Comparison of ENCODE assay signal across 8 cellular contexts in genomic region chr4:75653845-75654503, GRCh38. TPM values are rescaled to one million over a fixed set of nuclear protein-coding genes. Genes with fewer than 3 reads are reported as not detected.
A peak's percentile ranks its signal among the peaks of the same experiment; 100 is the strongest.
DNase-seq lines count a peak whose midpoint lies in the region; ATAC-seq and TF ChIP-seq lines count a peak whose summit lies in the region.

No MANE protein-coding gene starts in this region.

- peaks cover 4% of the 10 kb centered on the region; the same call in 1 of the 2 replicates for H4K20me1 ChIP-seq in HCT116 (ENCODE audit: insufficient read depth)

- TF ChIP-seq POLR2A in HCT116 (IDR thresholded peaks at IDR 0.05; ENCODE audit: borderline replicate concordance, extremely low read depth, insufficient read depth, insufficient read length) (no peak), right lobe of liver (IDR thresholded peaks at IDR 0.05) (no peak)

- H3K36me3 ChIP-seq in HCT116 (ENCODE audit: control insufficient read depth in 1 of 2, insufficient read depth in 2 of 2, low read length in 2 of 2): peaks cover 31 to 42% of the 10 kb centered on the region in 2 experiments; a peak in 3 of 4 replicates
- peaks cover 0 to 68% (median 19%) of the 10 kb centered on the region in 4 donors for H3K36me3 ChIP-seq in right lobe of liver

- H3K4me1 ChIP-seq in HCT116 (ENCODE audit: control insufficient read depth in 1 of 2, insufficient read depth in 2 of 2, low read length in 2 of 2): peaks cover 0 to 2% of the 10 kb centered on the region in 2 experiments; a peak in 1 of 4 replicates
- peaks cover 0 to 2% (median 0%) of the 10 kb centered on the region in 4 donors for H3K4me1 ChIP-seq in right lobe of liver

- H3K27me3 ChIP-seq in HCT116 (ENCODE audit: insufficient read depth, low read length): no peaks in the 10 kb centered on the region
- H3K27me3 ChIP-seq in right lobe of liver: no peaks in the 10 kb centered on the region

- TF ChIP-seq CTCF in CD14-positive monocyte (IDR thresholded peaks at IDR 0.05) (peak; percentile 42), HCT116 (IDR thresholded peaks at IDR 0.05 in 2 of 3, conservative IDR thresholded peaks at IDR 0.05 in 1 of 3; ENCODE audit: borderline replicate concordance in 1 of 3, insufficient read depth in 1 of 3, low read depth in 2 of 3, low read length in 2 of 3) (peak; percentile 43 to 62 (median 52); a peak in 5 of 6 replicates), astrocyte of the spinal cord (IDR thresholded peaks at IDR 0.05; ENCODE audit: low read depth, low read length) (peak; percentile 51), right lobe of liver (IDR thresholded peaks at IDR 0.05) (peak; percentile 57 to 62 (median 60))

- no peak overlapping the region for H3K9ac ChIP-seq in HCT116 (ENCODE audit: low read length)

- POLR2A ChIA-PET in HCT116 (lab: Charles Lee): no interaction called here

- H3K27me3 Mint-ChIP-seq in CD14-positive monocyte (ENCODE audit: low read depth in 3 of 3): no peaks in the 10 kb centered on the region

- H2AFZ ChIP-seq in HCT116 (ENCODE audit: low read depth, low read length, poor library complexity, severe bottlenecking): no peak overlapping the region

- no peaks in the 10 kb centered on the region for H3K4me1 Mint-ChIP-seq in CD14-positive monocyte

- H3K4me3 Mint-ChIP-seq in CD14-positive monocyte: no peak overlapping the region

- CTCF ChIA-PET in HCT116 (lab: Charles Lee): interaction anchor here (0.7 to 2.1 kb wide), 2 partner anchors 59 to 194 kb away, joined by 3 to 7 read pairs; no protein-coding TSS in a partner anchor

- WGBS in right lobe of liver (ENCODE audit: insufficient coverage, low coverage, low lambda C conversion rate, missing lambda C conversion rate): 79% methylated on average over 2 of the region's 2 CpGs

- peaks cover 86% of the 10 kb centered on the region for H3K79me2 ChIP-seq in HCT116 (ENCODE audit: insufficient read depth, low read length)

- H3K36me3 Mint-ChIP-seq in CD14-positive monocyte: peaks cover 69 to 81% of the 10 kb centered on the region in 2 donors

- BruUV-seq in HCT116 (replicated peaks; lab: Mats Ljungman, UMichigan): no TSS peak

- no peaks in the 10 kb centered on the region for H3K9me3 Mint-ChIP-seq in CD14-positive monocyte

- no peak overlapping the region for H3K27ac Mint-ChIP-seq in CD14-positive monocyte

- intact Hi-C loops in CD14-positive monocyte (cut with micrococcal nuclease): no loop called here
- intact Hi-C loops in HCT116 (cut with micrococcal nuclease): loop anchor here (1.0 to 10.0 kb wide), 2 partner anchors 70 to 191 kb away; partner anchors contain the start of gene USO1
- intact Hi-C loops in right lobe of liver (cut with DNase I): no loop called here

- no peak overlapping the region for H3K4me2 ChIP-seq in HCT116 (ENCODE audit: low read length)

- no peaks in the 10 kb centered on the region for H3K9me2 ChIP-seq in HCT116 (ENCODE audit: insufficient read depth)

- in situ Hi-C loops in astrocyte of the spinal cord (cut with HindIII; ENCODE audit: low sequenced_read_pairs): no loop called here

- ATAC-seq in HCT116 (peak; percentile 78), right lobe of liver (peak; percentile 85 to 94 (median 86)), GM21786 (IDR thresholded peaks at IDR 0.05; ENCODE audit: unreplicated experiment) (no peak)

- peak; percentile 52 for TF ChIP-seq RAD21 in HCT116 (IDR thresholded peaks at IDR 0.05; ENCODE audit: low read depth)

- no peak overlapping the region for H3K27ac ChIP-seq in HCT116 (ENCODE audit: low read depth, low read length)
- no peak overlapping the region for H3K27ac ChIP-seq in right lobe of liver

- H3K4me3 ChIP-seq in HCT116 (replicated peaks in 1 of 2; ENCODE audit: low read depth in 1 of 2, low read length in 2 of 2) (no peak overlapping the region), astrocyte of the spinal cord (ENCODE audit: low read depth, low read length) (no peak overlapping the region), right lobe of liver (no peak overlapping the region)

- H3K9me3 ChIP-seq in HCT116 (ENCODE audit: control insufficient read depth in 1 of 2, insufficient read depth in 1 of 2, low read depth in 1 of 2, low read length in 2 of 2) (no peaks in the 10 kb centered on the region), right lobe of liver (no peaks in the 10 kb centered on the region)

- RAD21 ChIA-PET in HCT116 (lab: Charles Lee; ENCODE audit: low non-redundant PET in 1 of 2, low total read pairs in 2 of 2, uncharacterized antibody in 2 of 2, unreplicated experiment in 2 of 2): interaction anchor here in 1 of 2 experiments (1.3 kb wide), 1 partner anchor 194 kb away, joined by 3 read pairs; no protein-coding TSS in a partner anchor

- DNase-seq in CD14-positive monocyte (ENCODE audit: low spot score) (no peak), HCT116 (ENCODE audit: low read depth, low spot score) (no peak), astrocyte of the spinal cord (ENCODE audit: low read depth, low spot score) (peak; percentile 28), right lobe of liver (no peak), SK-N-DZ (ENCODE audit: low spot score) (no peak), NCI-H1694 (lab: John Stamatoyannopoulos, UW) (no peak)
- DNase-seq in activated effector memory CD4-positive, alpha-beta T cell treated with Interleukin-2 at 50 U/mL for 16 hours: no peak

TF ChIP-seq in HCT116, 20 proteins besides CTCF, POLR2A, EP300 and RAD21:
- TF ChIP-seq SP1 (IDR thresholded peaks at IDR 0.05; ENCODE audit: low read depth): no peak
- no peak for TF ChIP-seq ZFX (IDR thresholded peaks at IDR 0.05)
- no peak for TF ChIP-seq EZH2phosphoT487 (IDR thresholded peaks at IDR 0.05; ENCODE audit: borderline replicate concordance)
- TF ChIP-seq ZNF274 (IDR thresholded peaks at IDR 0.05; ENCODE audit: low read depth, low read length): no peak
- TF ChIP-seq ATF3 (IDR thresholded peaks at IDR 0.05): 0 out of 2 replicates have a peak, but pooled peaks have one; percentile 27
- no peak for TF ChIP-seq SIN3A (IDR thresholded peaks at IDR 0.05; ENCODE audit: low read depth)
- TF ChIP-seq TCF7L2 (IDR thresholded peaks at IDR 0.05; ENCODE audit: borderline replicate concordance, extremely low read depth, insufficient read depth, insufficient read length): no peak
- no peak for TF ChIP-seq YY1 (IDR thresholded peaks at IDR 0.05; ENCODE audit: extremely low read depth, insufficient replicate concordance, low read depth, low read length)
- TF ChIP-seq CBX3 (IDR thresholded peaks at IDR 0.05; ENCODE audit: low read depth): no peak

RNA-seq across cellular contexts. Expression of gene G3BP2, which starts 19.2 kb away (rescaled TPM):
- polyA plus RNA-seq in CD14-positive monocyte: 10 to 100 TPM; 74.2 to 92.3 TPM
- total RNA-seq in HCT116 (2021; ENCODE audit: unreplicated experiment): 153 TPM
- 52.1 and 57.9 TPM in 2 replicates for polyA plus RNA-seq in HCT116 (2012)
- total RNA-seq in right lobe of liver: 10 to 100 TPM; 47.6 to 68.9 (median 64.5) TPM
- 127 and 144 TPM in 2 replicates for polyA plus RNA-seq in SK-N-DZ (2014; cell fraction: cytosol; rRNA removed)
- 47.1 and 68.2 TPM in 2 replicates for polyA plus RNA-seq in SK-N-DZ (2014; cell fraction: nucleus; rRNA removed)

RNA-seq across cellular contexts. Expression of gene CDKL2, which starts 23.6 kb away (rescaled TPM):
- not detected for polyA plus RNA-seq in CD14-positive monocyte
- total RNA-seq in HCT116 (2021; ENCODE audit: unreplicated experiment): 1.2 TPM
- polyA plus RNA-seq in HCT116 (2012): 0.17 and 0.27 TPM in 2 replicates
- under 1 TPM in 1 of 6 experiments, not detected in 5; 0.05 TPM for total RNA-seq in right lobe of liver
- polyA plus RNA-seq in SK-N-DZ (2014; cell fraction: cytosol; rRNA removed): 1.9 and 2.5 TPM in 2 replicates
- 2.1 and 3.2 TPM in 2 replicates for polyA plus RNA-seq in SK-N-DZ (2014; cell fraction: nucleus; rRNA removed)
